In the genomic region with DNA sequence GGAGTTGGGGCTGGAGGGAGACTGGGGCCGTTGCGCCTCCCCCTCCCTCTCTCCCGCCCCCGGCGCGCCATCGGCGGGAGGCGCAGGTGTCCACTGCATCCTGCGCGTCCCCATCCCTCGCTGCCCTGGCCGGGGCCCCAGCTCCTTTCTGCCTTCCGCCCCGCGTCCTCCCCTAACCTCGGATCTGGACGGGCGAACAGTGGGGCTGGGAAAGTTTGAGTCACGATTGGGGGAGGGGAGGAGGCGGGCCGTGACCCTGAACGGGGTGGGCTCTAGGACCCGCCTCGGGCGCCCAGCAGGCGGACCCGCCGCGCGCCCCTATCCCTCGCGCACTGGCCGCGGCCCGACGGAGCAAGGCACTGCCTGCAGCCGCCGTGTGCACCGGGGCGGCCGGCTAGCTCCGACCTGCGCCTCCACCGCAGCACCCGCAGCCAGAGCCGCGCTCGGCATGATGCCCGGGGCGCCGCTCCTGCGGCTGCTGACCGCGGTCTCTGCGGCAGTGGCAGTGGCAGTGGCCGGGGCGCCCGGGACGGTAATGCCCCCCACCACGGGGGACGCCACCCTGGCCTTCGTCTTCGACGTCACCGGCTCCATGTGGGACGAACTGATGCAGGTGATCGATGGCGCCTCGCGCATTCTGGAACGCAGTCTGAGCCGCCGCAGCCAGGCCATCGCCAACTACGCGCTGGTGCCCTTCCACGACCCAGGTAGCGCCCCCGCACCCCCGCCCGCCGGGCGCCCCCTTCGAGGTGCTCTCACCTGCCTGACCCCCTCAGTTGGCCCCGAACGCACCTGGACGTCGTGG, we compare ENCODE assay signal across 1 cellular context.
TF ChIP-seq lines count a peak whose summit lies in the region.

A gene with protein sequence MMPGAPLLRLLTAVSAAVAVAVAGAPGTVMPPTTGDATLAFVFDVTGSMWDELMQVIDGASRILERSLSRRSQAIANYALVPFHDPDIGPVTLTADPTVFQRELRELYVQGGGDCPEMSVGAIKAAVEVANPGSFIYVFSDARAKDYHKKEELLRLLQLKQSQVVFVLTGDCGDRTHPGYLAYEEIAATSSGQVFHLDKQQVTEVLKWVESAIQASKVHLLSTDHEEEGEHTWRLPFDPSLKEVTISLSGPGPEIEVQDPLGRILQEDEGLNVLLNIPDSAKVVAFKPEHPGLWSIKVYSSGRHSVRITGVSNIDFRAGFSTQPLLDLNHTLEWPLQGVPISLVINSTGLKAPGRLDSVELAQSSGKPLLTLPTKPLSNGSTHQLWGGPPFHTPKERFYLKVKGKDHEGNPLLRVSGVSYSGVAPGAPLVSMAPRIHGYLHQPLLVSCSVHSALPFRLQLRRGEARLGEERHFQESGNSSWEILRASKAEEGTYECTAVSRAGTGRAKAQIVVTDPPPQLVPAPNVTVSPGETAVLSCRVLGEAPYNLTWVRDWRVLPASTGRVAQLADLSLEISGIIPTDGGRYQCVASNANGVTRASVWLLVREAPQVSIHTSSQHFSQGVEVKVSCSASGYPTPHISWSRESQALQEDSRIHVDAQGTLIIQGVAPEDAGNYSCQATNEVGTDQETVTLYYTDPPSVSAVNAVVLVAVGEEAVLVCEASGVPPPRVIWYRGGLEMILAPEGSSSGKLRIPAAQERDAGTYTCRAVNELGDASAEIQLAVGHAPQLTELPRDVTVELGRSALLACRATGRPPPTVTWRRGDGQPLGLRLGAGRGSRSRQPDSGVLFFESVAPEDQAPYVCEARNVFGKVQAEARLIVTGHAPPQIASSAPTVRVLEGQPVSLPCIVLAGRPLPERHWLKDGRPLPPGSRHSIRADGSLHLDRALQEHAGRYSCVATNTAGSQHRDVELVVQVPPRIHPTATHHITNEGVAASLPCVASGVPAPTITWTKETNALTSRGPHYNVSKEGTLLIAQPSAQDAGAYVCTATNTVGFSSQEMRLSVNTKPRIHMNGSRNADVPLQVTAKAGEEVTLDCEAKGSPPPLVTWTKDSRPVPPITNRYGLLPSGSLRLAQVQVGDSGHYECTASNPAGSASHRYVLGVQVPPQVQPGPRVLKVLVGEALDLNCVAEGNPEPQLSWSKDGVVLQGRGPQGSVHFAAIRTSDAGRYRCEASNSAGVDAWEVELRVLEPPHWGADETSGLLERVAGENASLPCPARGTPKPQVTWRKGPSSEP (N-terminal part only) (plus strand): TSS at position 330 of the 805 bp plus-strand sequence. CDS start 119 bp downstream, at position 449.

TF ChIP-seq in WTC11, 78 proteins besides CTCF, POLR2A, EP300 and RAD21 (continued from another document):
- TF ChIP-seq ZBTB43 (CRISPR knock-in tag; IDR thresholded peaks at IDR 0.05) (no peak; the same call in 1 of the 2 replicates), SMAD3 (CRISPR knock-in tag; IDR thresholded peaks at IDR 0.05; ENCODE audit: borderline replicate concordance) (no peak), MYBL2 (CRISPR knock-in tag; IDR thresholded peaks at IDR 0.05) (peak; percentile 90), ZNF671 (CRISPR knock-in tag; IDR thresholded peaks at IDR 0.05) (no peak), STAT6 (CRISPR knock-in tag; conservative IDR thresholded peaks at IDR 0.05; ENCODE audit: low read depth) (no peak), ZBTB21 (CRISPR knock-in tag; IDR thresholded peaks at IDR 0.05; ENCODE audit: borderline replicate concordance) (no peak; the same call in 1 of the 2 replicates), RORB (CRISPR knock-in tag; IDR thresholded peaks at IDR 0.05) (no peak), CBFB (CRISPR knock-in tag; IDR thresholded peaks at IDR 0.05; ENCODE audit: low read depth) (0 out of 2 replicates have a peak, but pooled peaks have one; percentile 62), TP53 (CRISPR knock-in tag; IDR thresholded peaks at IDR 0.05) (peak; percentile 93), RELA (CRISPR knock-in tag; IDR thresholded peaks at IDR 0.05; ENCODE audit: borderline replicate concordance) (peak; percentile 96; the same call in 1 of the 2 replicates), OVOL2 (CRISPR knock-in tag; IDR thresholded peaks at IDR 0.05; ENCODE audit: borderline replicate concordance) (no peak), ZNF317 (CRISPR knock-in tag; IDR thresholded peaks at IDR 0.05; ENCODE audit: borderline replicate concordance, low read depth) (no peak), GRHL2 (CRISPR knock-in tag; IDR thresholded peaks at IDR 0.05; ENCODE audit: insufficient replicate concordance, severe bottlenecking) (no peak), HMGA2 (CRISPR knock-in tag; IDR thresholded peaks at IDR 0.05) (no peak), NR2C2 (CRISPR knock-in tag; IDR thresholded peaks at IDR 0.05) (no peak; the same call in 1 of the 2 replicates)
- TF ChIP-seq, protein P1, sequence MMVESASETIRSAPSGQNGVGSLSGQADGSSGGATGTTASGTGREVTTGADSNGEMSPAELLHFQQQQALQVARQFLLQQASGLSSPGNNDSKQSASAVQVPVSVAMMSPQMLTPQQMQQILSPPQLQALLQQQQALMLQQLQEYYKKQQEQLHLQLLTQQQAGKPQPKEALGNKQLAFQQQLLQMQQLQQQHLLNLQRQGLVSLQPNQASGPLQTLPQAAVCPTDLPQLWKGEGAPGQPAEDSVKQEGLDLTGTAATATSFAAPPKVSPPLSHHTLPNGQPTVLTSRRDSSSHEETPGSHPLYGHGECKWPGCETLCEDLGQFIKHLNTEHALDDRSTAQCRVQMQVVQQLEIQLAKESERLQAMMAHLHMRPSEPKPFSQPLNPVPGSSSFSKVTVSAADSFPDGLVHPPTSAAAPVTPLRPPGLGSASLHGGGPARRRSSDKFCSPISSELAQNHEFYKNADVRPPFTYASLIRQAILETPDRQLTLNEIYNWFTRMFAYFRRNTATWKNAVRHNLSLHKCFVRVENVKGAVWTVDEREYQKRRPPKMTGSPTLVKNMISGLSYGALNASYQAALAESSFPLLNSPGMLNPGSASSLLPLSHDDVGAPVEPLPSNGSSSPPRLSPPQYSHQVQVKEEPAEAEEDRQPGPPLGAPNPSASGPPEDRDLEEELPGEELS (CRISPR knock-in tag; IDR thresholded peaks at IDR 0.05): peak; percentile 81
- TF ChIP-seq, protein P2, sequence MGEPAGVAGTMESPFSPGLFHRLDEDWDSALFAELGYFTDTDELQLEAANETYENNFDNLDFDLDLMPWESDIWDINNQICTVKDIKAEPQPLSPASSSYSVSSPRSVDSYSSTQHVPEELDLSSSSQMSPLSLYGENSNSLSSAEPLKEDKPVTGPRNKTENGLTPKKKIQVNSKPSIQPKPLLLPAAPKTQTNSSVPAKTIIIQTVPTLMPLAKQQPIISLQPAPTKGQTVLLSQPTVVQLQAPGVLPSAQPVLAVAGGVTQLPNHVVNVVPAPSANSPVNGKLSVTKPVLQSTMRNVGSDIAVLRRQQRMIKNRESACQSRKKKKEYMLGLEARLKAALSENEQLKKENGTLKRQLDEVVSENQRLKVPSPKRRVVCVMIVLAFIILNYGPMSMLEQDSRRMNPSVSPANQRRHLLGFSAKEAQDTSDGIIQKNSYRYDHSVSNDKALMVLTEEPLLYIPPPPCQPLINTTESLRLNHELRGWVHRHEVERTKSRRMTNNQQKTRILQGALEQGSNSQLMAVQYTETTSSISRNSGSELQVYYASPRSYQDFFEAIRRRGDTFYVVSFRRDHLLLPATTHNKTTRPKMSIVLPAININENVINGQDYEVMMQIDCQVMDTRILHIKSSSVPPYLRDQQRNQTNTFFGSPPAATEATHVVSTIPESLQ (CRISPR knock-in tag; IDR thresholded peaks at IDR 0.05): 0 out of 2 replicates have a peak, but pooled peaks have one; percentile 46
